In genomic region chr19:55543567-55543966, GRCh38 we compare ENCODE assay signal across 24 cellular contexts. TPM values are rescaled to one million over a fixed set of nuclear protein-coding genes. Genes with fewer than 3 reads are reported as not detected.
"Had no signal": no experiment of that assay in that cellular context is flagged by ENCODE, and none has a peak within 500 bp of the region (broad histone marks: within the 10 kb centered on the region; RNA-seq: fewer than 3 reads in every experiment).

No MANE protein-coding gene starts in this region.

- ATAC-seq: Panc1 had no signal

- H3K4me2 ChIP-seq: SK-N-SH had no signal

- H3K27ac ChIP-seq: RWPE1 had no signal

- DNase-seq: KBM-7, MV-4-11, NCI-H1048, NCI-H1105, NCI-H1417, NCI-H146, NCI-H1694 treated with DMSO at 0.1 percent for 48 hours, NCI-H1930, NCI-H2081, NCI-H2171, NCI-H226, NCI-H446, NCI-H510A, NCI-H524 treated with DMSO at 0.1 percent for 48 hours, NCI-H69, NCI-H774, SHP77, SK-N-SH, SW 1271 had no signal

- H3K9me3 ChIP-seq: SK-N-SH had no signal

- H3K9me2 ChIP-seq: SK-N-SH had no signal

RNA-seq across cellular contexts. Expression of gene SBK3, which starts 1.8 kb away (rescaled TPM):
- total RNA-seq: MCF 10A, SK-MEL-5 had no signal

RNA-seq across cellular contexts. Expression of gene SBK2, which starts 6.6 kb away (rescaled TPM):
- total RNA-seq: HT-29, MCF 10A, SK-MEL-5 had no signal

RNA-seq across cellular contexts. Expression of gene SSC5D, which starts 55.3 kb away (rescaled TPM):
- total RNA-seq: HT-29, SK-MEL-5 had no signal
